Comparison of ENCODE assay signal across 24 cellular contexts in the genomic region with DNA sequence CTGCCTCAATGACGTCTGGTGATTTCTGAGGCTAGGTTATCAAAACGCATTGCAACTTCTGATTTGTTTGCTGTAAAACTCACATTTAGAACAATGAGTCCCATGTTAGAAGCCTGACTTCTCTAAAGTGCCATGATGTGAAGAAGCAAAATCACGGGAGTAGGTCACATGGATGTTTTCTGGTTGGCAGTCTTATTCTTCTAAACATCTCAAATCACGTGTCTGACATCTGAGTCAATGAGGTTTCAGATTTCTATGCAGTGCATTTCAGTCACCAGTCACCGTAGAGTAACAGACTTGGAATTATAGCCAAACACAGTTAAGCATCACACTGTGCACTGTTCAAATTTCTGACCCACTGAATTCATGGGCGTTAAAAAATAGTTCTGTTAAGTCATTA.
DNase-seq lines count a peak whose midpoint lies in the region; ATAC-seq, FAIRE-seq and TF ChIP-seq lines count a peak whose summit lies in the region.
"Had no signal": no experiment of that assay in that cellular context is flagged by ENCODE, and none has a peak within 500 bp of the region (broad histone marks: within the 10 kb centered on the region; RNA-seq: fewer than 3 reads in every experiment).

No MANE protein-coding gene starts in this region.

- ATAC-seq in esophagus mucosa (no peak), HG03025 (IDR thresholded peaks at IDR 0.05; ENCODE audit: low FRiP score, unreplicated experiment) (no peak)
- ATAC-seq: A549, GM12878, GM23338 had no signal

- FAIRE-seq in D721Med (lab: Jason Lieb, UNC): peak; percentile 91
- FAIRE-seq: A549, GM12878, GM19239, H54 had no signal

- peak; percentile 0 for DNase-seq in NCI-H2171 treated with DMSO at 0.1 percent for 48 hours (lab: John Stamatoyannopoulos, UW)
- no peak for DNase-seq in NCI-H2171 (lab: John Stamatoyannopoulos, UW)
- no peak for DNase-seq in D721Med (ENCODE audit: insufficient read length, low spot score)
- peak; percentile 52 for DNase-seq in SK-MEL-5 (ENCODE audit: low read depth, low spot score)
- no peak for DNase-seq in NCI-H2196 treated with DMSO at 0.1 percent for 48 hours (lab: John Stamatoyannopoulos, UW; ENCODE audit: unreplicated experiment)
- DNase-seq: 8988T; ACHN; AML-193; BE2C; Calu3; CD4-positive, alpha-beta T cell; CD8-positive, alpha-beta memory T cell; COR-L47; DMS79; EL; GDM1; HFFc6 had no signal

- no peak for TF ChIP-seq CTCF in D721Med (IDR thresholded peaks at IDR 0.05; ENCODE audit: insufficient read depth, missing control alignments)

- in situ Hi-C loops in SK-MEL-5 (cut with HindIII; ENCODE audit: low pct_unique_long_range_greater_than_20kb, low sequenced_read_pairs): no loop called here

Comparison
In these comparisons a context has a peak if more than half of its experiments do, and no peak if none do; other contexts are left out.
1. DNase-seq: peak in NCI-H2171 treated with DMSO at 0.1 percent for 48 hours (single experiment) and SK-MEL-5 (single experiment); none in NCI-H2171 (single experiment), D721Med (single experiment) and NCI-H2196 treated with DMSO at 0.1 percent for 48 hours (single experiment).